Comparison of ENCODE assay signal across 8 cellular contexts in the genomic region with DNA sequence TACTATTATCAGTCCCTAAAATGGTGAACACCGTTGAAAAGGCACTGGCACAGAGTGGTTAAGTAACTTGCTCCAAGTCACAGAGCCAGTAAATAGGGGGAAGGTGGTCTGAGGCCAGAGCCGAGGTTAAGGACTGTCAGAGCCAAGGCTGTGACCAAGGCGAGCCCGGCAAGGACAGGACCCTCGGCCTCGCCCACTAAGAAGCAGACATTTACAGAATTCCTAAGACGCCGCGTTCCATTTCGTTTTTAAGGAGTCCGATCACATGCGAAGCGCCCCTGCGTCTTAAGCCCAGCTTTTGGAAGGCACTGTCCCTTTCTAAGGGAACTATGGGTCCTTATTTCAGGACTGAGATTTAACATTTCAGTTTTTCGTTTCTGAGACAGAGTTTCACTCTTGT. TPM values are rescaled to one million over a fixed set of nuclear protein-coding genes. Genes with fewer than 3 reads are reported as not detected.
DNase-seq lines count a peak whose midpoint lies in the region; ATAC-seq and TF ChIP-seq lines count a peak whose summit lies in the region.

No MANE protein-coding gene starts in this region.

- ATAC-seq in activated T-cell treated with anti-CD3 and anti-CD28 coated beads, Interleukin-2, amount 50 U/mL, for 4 hours = no peak
- no peak for ATAC-seq in GM18867 (IDR thresholded peaks at IDR 0.05; ENCODE audit: unreplicated experiment)

- WGBS in liver = 6% methylated on average over 15 of the region's 15 CpGs

- H3K4me1 ChIP-seq in adipocyte (ENCODE audit: control insufficient read depth, insufficient read depth, low read length) = peaks cover 28% of the 10 kb centered on the region
- peaks cover 11 to 42% (median 25%) of the 10 kb centered on the region in 4 donors for H3K4me1 ChIP-seq in liver (ENCODE audit: control insufficient read depth in 4 of 4, insufficient read depth in 4 of 4, low read length in 3 of 4)
- peaks cover 0 to 49% (median 18%) of the 10 kb centered on the region in 4 donors for H3K4me1 ChIP-seq in tibial artery

- peak overlapping the region; percentile 95 for H3K4me3 Mint-ChIP-seq in activated T-cell treated with anti-CD3 and anti-CD28 coated beads, Interleukin-2, amount 50 U/mL, for 4 hours

- H3K27me3 ChIP-seq in adipocyte (replicated peaks; ENCODE audit: control insufficient read depth, insufficient read depth, low read length) = no peaks in the 10 kb centered on the region
- H3K27me3 ChIP-seq in liver (ENCODE audit: control insufficient read depth in 4 of 4, insufficient read depth in 4 of 4, low read length in 3 of 4) = no peaks in the 10 kb centered on the region
- no peaks in the 10 kb centered on the region for H3K27me3 ChIP-seq in tibial artery

- no peaks in the 10 kb centered on the region for H3K36me3 ChIP-seq in adipocyte (ENCODE audit: control insufficient read depth, insufficient read depth, low read length, severe bottlenecking)
- peaks cover 0 to 2% (median under 1%) of the 10 kb centered on the region in 4 donors for H3K36me3 ChIP-seq in liver (ENCODE audit: control insufficient read depth in 4 of 4, insufficient read depth in 3 of 4, low read depth in 1 of 4, low read length in 3 of 4)
- no peaks in the 10 kb centered on the region for H3K36me3 ChIP-seq in tibial artery

- H3K36me3 Mint-ChIP-seq in activated T-cell treated with anti-CD3 and anti-CD28 coated beads, Interleukin-2, amount 50 U/mL, for 4 hours (ENCODE audit: insufficient read depth) = peaks cover 10% of the 10 kb centered on the region

- H3K9ac ChIP-seq in adipocyte (ENCODE audit: low read length) = peak overlapping the region; percentile 89
- H3K9ac ChIP-seq in liver (ENCODE audit: low read depth in 1 of 2, low read length in 2 of 2) = peak overlapping the region; percentile 34 to 86

- peak overlapping the region; percentile 89 for H3K4me3 ChIP-seq in adipocyte (ENCODE audit: low read length)
- peak overlapping the region; percentile 66 to 99 (median 72) for H3K4me3 ChIP-seq in liver (ENCODE audit: low read depth in 1 of 3, low read length in 3 of 3)
- H3K4me3 ChIP-seq in tibial artery = peak overlapping the region; percentile 84 to 97

- H3K9me3 ChIP-seq in adipocyte (ENCODE audit: control insufficient read depth, low read length) = no peaks in the 10 kb centered on the region
- H3K9me3 ChIP-seq in liver (ENCODE audit: control insufficient read depth in 4 of 4, low read length in 3 of 4) = no peaks in the 10 kb centered on the region
- H3K9me3 ChIP-seq in tibial artery = no peaks in the 10 kb centered on the region

- no peaks in the 10 kb centered on the region for H3K27me3 Mint-ChIP-seq in activated T-cell treated with anti-CD3 and anti-CD28 coated beads, Interleukin-2, amount 50 U/mL, for 4 hours (ENCODE audit: low read depth)

- DNase-seq in activated T-cell treated with anti-CD3 and anti-CD28 coated beads, Interleukin-2, amount 50 U/mL, for 4 hours = no peak
- no peak for DNase-seq in activated T-cell treated with anti-CD3 and anti-CD28 coated beads, Interleukin-2, amount 50 U/mL, for 1 hour
- DNase-seq in adipocyte (ENCODE audit: low read depth) (peak; percentile 54), tibial artery (no peak), kidney tubule cell (ENCODE audit: low spot score) (no peak), NK-92 (lab: John Stamatoyannopoulos, UW; ENCODE audit: unreplicated experiment) (no peak)

- no peak for TF ChIP-seq RAD21 in liver (IDR thresholded peaks at IDR 0.05)

- no peaks in the 10 kb centered on the region for H3K9me3 Mint-ChIP-seq in activated T-cell treated with anti-CD3 and anti-CD28 coated beads, Interleukin-2, amount 50 U/mL, for 4 hours

- peaks cover 38% of the 10 kb centered on the region for H3K4me1 Mint-ChIP-seq in activated T-cell treated with anti-CD3 and anti-CD28 coated beads, Interleukin-2, amount 50 U/mL, for 4 hours (ENCODE audit: low read depth)

- TF ChIP-seq CTCF in liver (IDR thresholded peaks at IDR 0.05; ENCODE audit: low read depth, low read length, missing input control) (no peak), tibial artery (IDR thresholded peaks at IDR 0.05) (no peak)

- intact Hi-C loops in tibial artery (cut with DNase I; ENCODE audit: low total_unique reads) = loop anchor here (10.0 kb wide), 1 partner anchor 127 kb away; a partner anchor contains a TSS

- H3K27ac ChIP-seq in liver (ENCODE audit: low read depth in 1 of 2, low read length in 2 of 2) (peak overlapping the region; percentile 88 to 94), tibial artery (peak overlapping the region; percentile 87 to 93)

TF ChIP-seq in liver, 16 proteins besides CTCF, POLR2A, EP300 and RAD21:
- TF ChIP-seq HNF4G (IDR thresholded peaks at IDR 0.05) (no peak), FOXA2 (IDR thresholded peaks at IDR 0.05) (no peak), YY1 (IDR thresholded peaks at IDR 0.05) (no peak), GABPA (IDR thresholded peaks at IDR 0.05 in 1 of 2, conservative IDR thresholded peaks at IDR 0.05 in 1 of 2) (no peak), RXRA (IDR thresholded peaks at IDR 0.05) (no peak), SP1 (IDR thresholded peaks at IDR 0.05) (no peak), FOXA1 (IDR thresholded peaks at IDR 0.05) (no peak), EGR1 (IDR thresholded peaks at IDR 0.05; ENCODE audit: low read depth in 2 of 2) (no peak), NR2F2 (IDR thresholded peaks at IDR 0.05) (no peak), JUND (IDR thresholded peaks at IDR 0.05) (no peak), TAF1 (conservative IDR thresholded peaks at IDR 0.05) (no peak), HNF4A (conservative IDR thresholded peaks at IDR 0.05) (no peak)
- TF ChIP-seq, protein P1, sequence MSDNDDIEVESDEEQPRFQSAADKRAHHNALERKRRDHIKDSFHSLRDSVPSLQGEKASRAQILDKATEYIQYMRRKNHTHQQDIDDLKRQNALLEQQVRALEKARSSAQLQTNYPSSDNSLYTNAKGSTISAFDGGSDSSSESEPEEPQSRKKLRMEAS (IDR thresholded peaks at IDR 0.05) = no peak
- TF ChIP-seq, protein P2, sequence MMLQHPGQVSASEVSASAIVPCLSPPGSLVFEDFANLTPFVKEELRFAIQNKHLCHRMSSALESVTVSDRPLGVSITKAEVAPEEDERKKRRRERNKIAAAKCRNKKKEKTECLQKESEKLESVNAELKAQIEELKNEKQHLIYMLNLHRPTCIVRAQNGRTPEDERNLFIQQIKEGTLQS (IDR thresholded peaks at IDR 0.05) = no peak
- TF ChIP-seq, protein P3, sequence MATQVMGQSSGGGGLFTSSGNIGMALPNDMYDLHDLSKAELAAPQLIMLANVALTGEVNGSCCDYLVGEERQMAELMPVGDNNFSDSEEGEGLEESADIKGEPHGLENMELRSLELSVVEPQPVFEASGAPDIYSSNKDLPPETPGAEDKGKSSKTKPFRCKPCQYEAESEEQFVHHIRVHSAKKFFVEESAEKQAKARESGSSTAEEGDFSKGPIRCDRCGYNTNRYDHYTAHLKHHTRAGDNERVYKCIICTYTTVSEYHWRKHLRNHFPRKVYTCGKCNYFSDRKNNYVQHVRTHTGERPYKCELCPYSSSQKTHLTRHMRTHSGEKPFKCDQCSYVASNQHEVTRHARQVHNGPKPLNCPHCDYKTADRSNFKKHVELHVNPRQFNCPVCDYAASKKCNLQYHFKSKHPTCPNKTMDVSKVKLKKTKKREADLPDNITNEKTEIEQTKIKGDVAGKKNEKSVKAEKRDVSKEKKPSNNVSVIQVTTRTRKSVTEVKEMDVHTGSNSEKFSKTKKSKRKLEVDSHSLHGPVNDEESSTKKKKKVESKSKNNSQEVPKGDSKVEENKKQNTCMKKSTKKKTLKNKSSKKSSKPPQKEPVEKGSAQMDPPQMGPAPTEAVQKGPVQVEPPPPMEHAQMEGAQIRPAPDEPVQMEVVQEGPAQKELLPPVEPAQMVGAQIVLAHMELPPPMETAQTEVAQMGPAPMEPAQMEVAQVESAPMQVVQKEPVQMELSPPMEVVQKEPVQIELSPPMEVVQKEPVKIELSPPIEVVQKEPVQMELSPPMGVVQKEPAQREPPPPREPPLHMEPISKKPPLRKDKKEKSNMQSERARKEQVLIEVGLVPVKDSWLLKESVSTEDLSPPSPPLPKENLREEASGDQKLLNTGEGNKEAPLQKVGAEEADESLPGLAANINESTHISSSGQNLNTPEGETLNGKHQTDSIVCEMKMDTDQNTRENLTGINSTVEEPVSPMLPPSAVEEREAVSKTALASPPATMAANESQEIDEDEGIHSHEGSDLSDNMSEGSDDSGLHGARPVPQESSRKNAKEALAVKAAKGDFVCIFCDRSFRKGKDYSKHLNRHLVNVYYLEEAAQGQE (IDR thresholded peaks at IDR 0.05) = no peak
- TF ChIP-seq, protein P4, sequence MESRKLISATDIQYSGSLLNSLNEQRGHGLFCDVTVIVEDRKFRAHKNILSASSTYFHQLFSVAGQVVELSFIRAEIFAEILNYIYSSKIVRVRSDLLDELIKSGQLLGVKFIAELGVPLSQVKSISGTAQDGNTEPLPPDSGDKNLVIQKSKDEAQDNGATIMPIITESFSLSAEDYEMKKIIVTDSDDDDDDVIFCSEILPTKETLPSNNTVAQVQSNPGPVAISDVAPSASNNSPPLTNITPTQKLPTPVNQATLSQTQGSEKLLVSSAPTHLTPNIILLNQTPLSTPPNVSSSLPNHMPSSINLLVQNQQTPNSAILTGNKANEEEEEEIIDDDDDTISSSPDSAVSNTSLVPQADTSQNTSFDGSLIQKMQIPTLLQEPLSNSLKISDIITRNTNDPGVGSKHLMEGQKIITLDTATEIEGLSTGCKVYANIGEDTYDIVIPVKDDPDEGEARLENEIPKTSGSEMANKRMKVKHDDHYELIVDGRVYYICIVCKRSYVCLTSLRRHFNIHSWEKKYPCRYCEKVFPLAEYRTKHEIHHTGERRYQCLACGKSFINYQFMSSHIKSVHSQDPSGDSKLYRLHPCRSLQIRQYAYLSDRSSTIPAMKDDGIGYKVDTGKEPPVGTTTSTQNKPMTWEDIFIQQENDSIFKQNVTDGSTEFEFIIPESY (IDR thresholded peaks at IDR 0.05) = no peak

RNA-seq across cellular contexts. Expression of a gene that starts 1.0 kb away (rescaled TPM):
- 100 to 1,000 TPM; 169 to 241 (median 175) TPM for total RNA-seq in activated T-cell treated with anti-CD3 and anti-CD28 coated beads, Interleukin-2, amount 50 U/mL, for 4 hours
- 100 to 1,000 TPM; 205 to 348 TPM for total RNA-seq in liver
- polyA plus RNA-seq in liver = 100 to 1,000 TPM; 159 to 287 TPM
